Comparison of ENCODE assay signal across 19 cellular contexts in the genomic region with DNA sequence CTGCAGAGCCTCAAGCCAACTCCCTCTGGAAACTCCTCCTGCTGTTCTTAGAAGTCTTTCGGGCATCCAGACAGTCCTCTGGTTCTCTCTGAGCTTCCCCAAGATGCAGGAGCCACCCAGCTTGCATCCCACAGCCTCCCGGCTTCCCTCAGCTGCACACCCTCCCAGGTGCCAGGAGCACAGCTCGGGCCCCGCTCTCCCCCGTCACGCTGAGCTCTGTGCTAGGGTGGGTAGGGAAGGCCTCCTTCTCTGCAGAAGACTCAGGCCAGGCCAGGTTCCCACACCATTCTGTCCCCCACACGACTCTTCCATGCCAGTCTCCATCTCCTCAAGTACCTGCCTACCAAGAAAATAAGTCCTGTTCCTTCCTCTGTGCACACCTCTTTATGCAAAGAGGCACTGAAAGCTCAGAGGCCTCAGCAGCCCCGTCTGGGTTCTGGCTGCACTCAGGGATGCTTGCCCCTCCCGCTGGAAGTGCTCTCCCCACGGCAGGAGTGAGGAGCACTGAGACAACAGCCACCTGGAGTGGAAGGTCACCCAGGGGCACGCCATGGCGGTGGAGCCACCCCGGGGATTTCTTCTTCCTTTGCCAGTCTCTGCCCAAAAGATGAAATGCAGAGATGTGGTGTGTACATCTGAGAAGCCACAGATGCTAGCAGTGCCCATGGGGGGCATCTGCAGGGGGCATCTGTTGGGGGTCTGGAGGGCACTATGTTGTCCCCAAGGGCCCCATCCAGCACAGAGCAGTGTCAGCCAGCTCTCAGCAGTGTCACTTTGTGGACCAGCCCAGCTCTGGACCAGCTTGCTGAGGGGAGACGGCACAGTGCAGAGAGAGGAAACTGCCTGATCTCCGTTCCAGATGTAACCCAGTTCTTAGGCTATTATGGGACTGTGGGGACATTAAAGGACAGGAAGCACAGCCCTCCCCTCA.
"Had no signal": no experiment of that assay in that cellular context is flagged by ENCODE, and none has a peak within 500 bp of the region (broad histone marks: within the 10 kb centered on the region; RNA-seq: fewer than 3 reads in every experiment).

No MANE protein-coding gene starts in this region.

- H3K27ac ChIP-seq: body of pancreas, coronary artery, esophagus squamous epithelium, neutrophil, stomach, testis had no signal

- H3K9ac ChIP-seq: SK-N-SH had no signal

- H3K4me3 ChIP-seq: body of pancreas, coronary artery, esophagus squamous epithelium, stomach, testis had no signal

- H3K4me1 ChIP-seq: body of pancreas, esophagus squamous epithelium, stomach, testis had no signal

- ATAC-seq: activated CD8-positive, alpha-beta memory T cell treated with anti-CD3 and anti-CD28 coated beads, Interleukin-2, amount 10 ng/mL, durations not matched to agents 7 days and 5 days; body of pancreas had no signal

- H3K36me3 ChIP-seq: esophagus squamous epithelium, neutrophil, stomach had no signal

- H3K9me3 ChIP-seq: body of pancreas, esophagus squamous epithelium, neutrophil, stomach, testis had no signal

- DNase-seq: activated CD4-positive, alpha-beta memory T cell treated with anti-CD3 and anti-CD28 coated beads for 36 hours; activated CD4-positive, alpha-beta T cell treated with anti-CD3 and anti-CD28 coated beads for 1 hour; activated CD8-positive, alpha-beta memory T cell treated with anti-CD3 and anti-CD28 coated beads, Interleukin-2, amount 10 ng/mL, durations not matched to agents 7 days and 5 days; activated gamma-delta T cell; activated T-cell treated with anti-CD3 and anti-CD28 coated beads, Interleukin-2, amount 50 U/mL, for 24 hours; amygdala; body of pancreas; esophagus squamous epithelium; kidney glomerular epithelial cell; SK-N-SH; small intestine; stimulated activated CD4-positive, alpha-beta T cell treated with anti-CD3 and anti-CD28 coated beads, Interleukin-4, amount 100 ng/mL, for 4 hours; stimulated activated CD8-positive, alpha-beta memory T cell treated with anti-CD3 and anti-CD28 coated beads, Interleukin-4, amount 100 ng/mL, for 48 hours; stomach; T-helper 1 cell; T1000; testis had no signal

- H3K4me2 ChIP-seq: SK-N-SH had no signal

- H3K27me3 ChIP-seq: body of pancreas, esophagus squamous epithelium, neutrophil, testis had no signal
